1 cellular context compared by ENCODE assay signal in the genomic region with DNA sequence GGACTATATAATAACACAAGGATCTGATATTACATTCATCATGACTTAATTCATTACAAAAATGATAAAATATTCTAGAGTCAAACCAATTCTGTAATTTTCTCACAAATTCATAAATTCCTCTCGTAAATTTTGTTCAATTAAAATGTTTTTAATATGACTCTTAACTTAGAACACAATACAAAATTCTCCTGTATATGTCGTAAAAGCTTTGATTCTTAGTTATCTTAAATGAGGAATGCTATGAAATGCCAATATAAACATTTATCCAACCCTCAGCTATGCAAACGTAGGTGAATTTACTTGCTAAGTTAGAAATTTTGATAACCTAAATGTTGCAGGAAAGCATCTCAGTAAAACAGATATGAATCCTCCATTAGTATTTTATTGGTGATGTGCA.
TF ChIP-seq lines count a peak whose summit lies in the region.

No MANE protein-coding gene starts in this region.

TF ChIP-seq in GM12891, 5 proteins besides CTCF, POLR2A, EP300 and RAD21:
- TF ChIP-seq POU2F2 (IDR thresholded peaks at IDR 0.05; ENCODE audit: low read depth, low read length) (no peak), TAF1 (IDR thresholded peaks at IDR 0.05; ENCODE audit: low read depth, low read length) (no peak), SPI1 (IDR thresholded peaks at IDR 0.05; ENCODE audit: low read depth, low read length) (no peak), POLR2AphosphoS5 (IDR thresholded peaks at IDR 0.05; ENCODE audit: low read depth, low read length) (no peak), PAX5 (IDR thresholded peaks at IDR 0.05; ENCODE audit: insufficient read depth, low read length, severe bottlenecking) (no peak)
